In genomic region chr22:23074451-23074850, GRCh38 we compare ENCODE assay signal across 15 cellular contexts. TPM values are rescaled to one million over a fixed set of nuclear protein-coding genes. Genes with fewer than 3 reads are reported as not detected.
DNase-seq lines count a peak whose midpoint lies in the region; ATAC-seq lines count a peak whose summit lies in the region.
"Had no signal": no experiment of that assay in that cellular context is flagged by ENCODE, and none has a peak within 500 bp of the region (broad histone marks: within the 10 kb centered on the region; RNA-seq: fewer than 3 reads in every experiment).

No MANE protein-coding gene starts in this region.

- no peak overlapping the region for H3K27ac Mint-ChIP-seq in natural killer cell treated with Interleukin-12 subunit alpha and Interleukin-12 subunit beta and Interleukin-15 and Interleukin-18, amount 100 ng/mL, for 72 hours
- peak overlapping the region; percentile 24 for H3K27ac Mint-ChIP-seq in stimulated activated effector memory CD8-positive, alpha-beta T cell treated with anti-CD3 and anti-CD28 coated beads, Interleukin-12 subunit alpha, Interleukin-12 subunit beta, amount 100 ng/mL, for 72 hours
- H3K27ac Mint-ChIP-seq: B cell had no signal

- H3K9me3 ChIP-seq in SJSA1 (replicated peaks) = no peaks in the 10 kb centered on the region

- H3K4me1 ChIP-seq in SJSA1 (replicated peaks) = peaks cover 87% of the 10 kb centered on the region

- intact Hi-C loops in left cardiac atrium (cut with DNase I) = no loop called here

- no peaks in the 10 kb centered on the region for H3K9me3 Mint-ChIP-seq in natural killer cell treated with Interleukin-12 subunit alpha and Interleukin-12 subunit beta and Interleukin-15 and Interleukin-18, amount 100 ng/mL, for 72 hours
- no peaks in the 10 kb centered on the region for H3K9me3 Mint-ChIP-seq in stimulated activated effector memory CD8-positive, alpha-beta T cell treated with anti-CD3 and anti-CD28 coated beads, Interleukin-12 subunit alpha, Interleukin-12 subunit beta, amount 100 ng/mL, for 72 hours

- H3K27me3 Mint-ChIP-seq in natural killer cell treated with Interleukin-12 subunit alpha and Interleukin-12 subunit beta and Interleukin-15 and Interleukin-18, amount 100 ng/mL, for 72 hours = peaks cover 0 to 9% of the 10 kb centered on the region in 2 donors
- H3K27me3 Mint-ChIP-seq: B cell had no signal

- ATAC-seq in left cardiac atrium (no peak), HG03135 (IDR thresholded peaks at IDR 0.05; ENCODE audit: unreplicated experiment) (no peak), GM18502 (IDR thresholded peaks at IDR 0.05; ENCODE audit: poor library complexity, unreplicated experiment) (no peak), GM21423 (IDR thresholded peaks at IDR 0.05; ENCODE audit: unreplicated experiment) (no peak), HG02852 (IDR thresholded peaks at IDR 0.05; ENCODE audit: unreplicated experiment) (no peak)
- ATAC-seq in natural killer cell treated with Interleukin-12 subunit alpha and Interleukin-12 subunit beta and Interleukin-15 and Interleukin-18, amount 100 ng/mL, for 72 hours = no peak
- ATAC-seq in stimulated activated effector memory CD8-positive, alpha-beta T cell treated with anti-CD3 and anti-CD28 coated beads, Interleukin-12 subunit alpha, Interleukin-12 subunit beta, amount 100 ng/mL, for 72 hours = no peak

- H3K36me3 ChIP-seq in SJSA1 = peaks cover 49% of the 10 kb centered on the region

- no peaks in the 10 kb centered on the region for H3K36me3 Mint-ChIP-seq in natural killer cell treated with Interleukin-12 subunit alpha and Interleukin-12 subunit beta and Interleukin-15 and Interleukin-18, amount 100 ng/mL, for 72 hours
- H3K36me3 Mint-ChIP-seq in stimulated activated effector memory CD8-positive, alpha-beta T cell treated with anti-CD3 and anti-CD28 coated beads, Interleukin-12 subunit alpha, Interleukin-12 subunit beta, amount 100 ng/mL, for 72 hours = no peaks in the 10 kb centered on the region

- H3K4me1 Mint-ChIP-seq in natural killer cell treated with Interleukin-12 subunit alpha and Interleukin-12 subunit beta and Interleukin-15 and Interleukin-18, amount 100 ng/mL, for 72 hours (ENCODE audit: low read depth in 2 of 2) = peaks cover 0 to 21% of the 10 kb centered on the region in 2 donors
- H3K4me1 Mint-ChIP-seq in stimulated activated effector memory CD8-positive, alpha-beta T cell treated with anti-CD3 and anti-CD28 coated beads, Interleukin-12 subunit alpha, Interleukin-12 subunit beta, amount 100 ng/mL, for 72 hours = peaks cover 24% of the 10 kb centered on the region

- no peaks in the 10 kb centered on the region for H3K27me3 ChIP-seq in SJSA1 (replicated peaks)

- H3K27ac ChIP-seq in SJSA1 = peak overlapping the region; percentile 5; the same call in 1 of the 2 replicates
- H3K27ac ChIP-seq: GM23248, SK-N-MC had no signal

- no peak overlapping the region for H3K4me3 ChIP-seq in SJSA1
- H3K4me3 ChIP-seq: GM23248, SK-N-MC had no signal

- DNase-seq in SJSA1 (ENCODE audit: low read depth in 1 of 2, low spot score in 2 of 2) (no peak), left cardiac atrium (peak; percentile 10)
- peak; percentile 34 for DNase-seq in natural killer cell treated with Interleukin-12 subunit alpha and Interleukin-12 subunit beta and Interleukin-15 and Interleukin-18, amount 100 ng/mL, for 72 hours (ENCODE audit: low spot score)
- no peak for DNase-seq in stimulated activated effector memory CD8-positive, alpha-beta T cell treated with anti-CD3 and anti-CD28 coated beads, Interleukin-12 subunit alpha, Interleukin-12 subunit beta, amount 100 ng/mL, for 72 hours (ENCODE audit: low spot score in 2 of 2)
- DNase-seq: EL, GM23248, KG1, NCI-H345, NCI-H526 treated with DMSO at 0.1 percent for 48 hours had no signal

- peak overlapping the region; percentile 15 for H3K4me3 Mint-ChIP-seq in natural killer cell treated with Interleukin-12 subunit alpha and Interleukin-12 subunit beta and Interleukin-15 and Interleukin-18, amount 100 ng/mL, for 72 hours
- H3K4me3 Mint-ChIP-seq in stimulated activated effector memory CD8-positive, alpha-beta T cell treated with anti-CD3 and anti-CD28 coated beads, Interleukin-12 subunit alpha, Interleukin-12 subunit beta, amount 100 ng/mL, for 72 hours = no peak overlapping the region
- H3K4me3 Mint-ChIP-seq: B cell had no signal

RNA-seq across cellular contexts. Expression of gene GNAZ, which starts 4.1 kb away (rescaled TPM):
- total RNA-seq in SJSA1 (2014; rRNA removed; shearing (Covaris generic)) = 68.9 and 82.5 TPM in 2 replicates
- 1 to 10 TPM; 2.6 to 2.8 TPM for total RNA-seq in left cardiac atrium
- total RNA-seq in natural killer cell treated with Interleukin-12 subunit alpha and Interleukin-12 subunit beta and Interleukin-15 and Interleukin-18, amount 100 ng/mL, for 72 hours = 1 to 10 TPM in 1 of 2 donors, under 1 TPM in 1; 0.98 to 2.6 TPM

Comparison
In these comparisons a context has a peak if more than half of its experiments do, and no peak if none do; other contexts are left out.
1. DNase-seq: peak in left cardiac atrium (single experiment) and natural killer cell treated with Interleukin-12 subunit alpha and Interleukin-12 subunit beta and Interleukin-15 and Interleukin-18, amount 100 ng/mL, for 72 hours (single experiment); none in SJSA1 (0 of 2) and stimulated activated effector memory CD8-positive, alpha-beta T cell treated with anti-CD3 and anti-CD28 coated beads, Interleukin-12 subunit alpha, Interleukin-12 subunit beta, amount 100 ng/mL, for 72 hours (0 of 2).
2. RNA of gene GNAZ, which starts 4.1 kb away (total RNA-seq): 68.9 to 82.5 TPM in SJSA1; 2.6 to 2.8 TPM in left cardiac atrium and 0.98 to 2.6 TPM in natural killer cell treated with Interleukin-12 subunit alpha and Interleukin-12 subunit beta and Interleukin-15 and Interleukin-18, amount 100 ng/mL, for 72 hours; every median in the first group is over 10 times any median in the second.